In the genomic region with DNA sequence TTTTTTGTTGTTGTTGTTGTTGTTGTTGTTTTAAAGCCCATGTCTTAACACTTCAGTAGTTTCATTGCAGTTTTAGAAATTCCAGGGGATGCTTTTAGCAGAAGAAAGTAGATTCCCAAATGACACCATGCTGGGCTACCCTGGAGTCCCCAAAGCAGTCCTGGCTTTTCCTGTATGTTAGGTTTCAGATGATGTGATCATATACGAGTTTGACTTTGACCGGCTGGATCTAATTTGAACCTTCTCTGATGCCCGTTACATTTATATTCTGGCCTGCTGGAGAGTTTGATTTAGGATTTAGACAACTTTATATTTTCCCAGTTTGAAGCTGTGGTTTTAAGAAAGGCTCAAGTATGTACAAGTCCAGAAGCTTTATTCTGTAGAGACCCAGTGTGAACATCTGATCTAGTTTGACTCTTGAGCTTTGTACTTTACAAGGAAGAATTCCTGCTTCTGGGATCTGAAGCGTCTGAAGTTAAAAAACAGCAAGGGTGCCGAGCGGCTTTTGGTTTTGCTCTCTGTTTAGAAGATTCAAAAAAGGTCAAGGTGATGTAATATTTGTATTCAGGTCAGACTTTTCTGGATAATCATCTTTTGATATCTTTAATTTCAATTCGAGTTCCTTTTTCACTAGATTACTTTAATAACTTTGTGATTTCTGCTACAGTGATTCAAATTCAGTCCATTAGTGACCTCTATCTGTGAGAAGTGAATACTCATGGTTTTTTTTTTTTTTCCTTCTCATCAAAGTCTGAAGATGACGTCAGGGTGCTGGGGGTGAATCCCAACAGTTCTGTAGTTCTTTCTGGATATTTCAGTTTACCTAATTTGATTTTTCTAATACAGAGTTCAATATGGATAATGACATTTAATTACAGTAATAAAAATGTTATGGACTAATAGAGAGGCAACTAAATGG, we compare ENCODE assay signal across 9 cellular contexts. TPM values are rescaled to one million over a fixed set of nuclear protein-coding genes. Genes with fewer than 3 reads are reported as not detected.
A peak's percentile ranks its signal among the peaks of the same experiment; 100 is the strongest.
DNase-seq lines count a peak whose midpoint lies in the region; ATAC-seq and TF ChIP-seq lines count a peak whose summit lies in the region.
"Had no signal": no experiment of that assay in that cellular context is flagged by ENCODE, and none has a peak within 500 bp of the region (broad histone marks: within the 10 kb centered on the region; RNA-seq: fewer than 3 reads in every experiment).

No MANE protein-coding gene starts in this region.

- H3K36me3 Mint-ChIP-seq in GM23338 (ENCODE audit: low read depth) = no peaks in the 10 kb centered on the region

- intact Hi-C loops in PC-9 (cut with micrococcal nuclease; ENCODE audit: unreplicated experiment) = loop anchor here (10.0 kb wide), 1 partner anchor 519 kb away; no protein-coding TSS in a partner anchor

- H3F3A ChIP-seq in GM23338 (replicated peaks; ENCODE audit: low read depth) = no peaks in the 10 kb centered on the region
- H3F3A ChIP-seq in PC-9 (ENCODE audit: insufficient read depth, low read depth) = no peaks in the 10 kb centered on the region

- H4K20me1 ChIP-seq in GM23338 (replicated peaks; ENCODE audit: insufficient read depth) (no peaks in the 10 kb centered on the region), PC-9 (ENCODE audit: insufficient read depth) (no peaks in the 10 kb centered on the region)

- ATAC-seq in GM23338 = no peak

- TF ChIP-seq CTCF in GM23338 (conservative IDR thresholded peaks at IDR 0.05; ENCODE audit: low read depth in 2 of 2) (peak in 1 of 2 experiments; percentile 47; a peak in 2 of 4 replicates), PC-9 (conservative IDR thresholded peaks at IDR 0.05) (peak; percentile 17; the same call in 1 of the 2 replicates), fibroblast of the aortic adventitia (IDR thresholded peaks at IDR 0.05; ENCODE audit: insufficient read depth, low read length) (peak; percentile 35), retinal pigment epithelial cell (conservative IDR thresholded peaks at IDR 0.05; ENCODE audit: low read depth, low read length) (peak; percentile 38), GM13976 (IDR thresholded peaks at IDR 0.05; ENCODE audit: borderline replicate concordance, control extremely low read depth, extremely low read depth, insufficient read depth, missing control alignments) (no peak)

- H3K4me1 Mint-ChIP-seq in GM23338 = peaks cover 57% of the 10 kb centered on the region

- POLR2A ChIA-PET in PC-9 (lab: Charles Lee; ENCODE audit: unreplicated experiment) = no interaction called here

- no peaks in the 10 kb centered on the region for H3K9me2 ChIP-seq in GM23338 (ENCODE audit: insufficient read depth)
- no peaks in the 10 kb centered on the region for H3K9me2 ChIP-seq in PC-9 (ENCODE audit: insufficient read depth)

- peak overlapping the region; percentile 61 for H3K4me2 ChIP-seq in GM23338
- no peak overlapping the region for H3K4me2 ChIP-seq in PC-9

- H3K36me3 ChIP-seq in GM23338 (ENCODE audit: insufficient read depth) (no peaks in the 10 kb centered on the region), PC-9 (ENCODE audit: low read depth) (no peaks in the 10 kb centered on the region)

- H3K27ac Mint-ChIP-seq in GM23338 = no peak overlapping the region

- peaks cover 34% of the 10 kb centered on the region for H3K79me2 ChIP-seq in GM23338 (replicated peaks; ENCODE audit: insufficient read depth)
- H3K79me2 ChIP-seq in PC-9 (ENCODE audit: low read depth) = no peaks in the 10 kb centered on the region

- no peaks in the 10 kb centered on the region; the same call in 2 of the 3 replicates for H3K9me3 Mint-ChIP-seq in GM23338

- CTCF ChIA-PET in PC-9 (lab: Charles Lee) = interaction anchor here (0.6 kb wide), 1 partner anchor 1683 kb away, joined by 3 read pairs; no protein-coding TSS in a partner anchor

- H3K4me3 Mint-ChIP-seq in GM23338 = peak overlapping the region; percentile 52; the same call in 2 of the 3 replicates

- H3K27me3 ChIP-seq in GM23338 (ENCODE audit: insufficient read depth) = peaks cover 45% of the 10 kb centered on the region
- peaks cover 14% of the 10 kb centered on the region for H3K27me3 ChIP-seq in PC-9 (ENCODE audit: insufficient read depth, low read depth)

- no TSS peak for BruUV-seq in PC-9 (replicated peaks; lab: Mats Ljungman, UMichigan)

- H3K27ac ChIP-seq in GM23338 (ENCODE audit: low read depth) (no peak overlapping the region), PC-9 (no peak overlapping the region)
- H3K27ac ChIP-seq: HL-60 had no signal

- in situ Hi-C loops in GM13976 (cut with MboI; ENCODE audit: low sequenced_read_pairs, unreplicated experiment) = no loop called here

- DNase-seq in GM23338 (ENCODE audit: low spot score) (peak; percentile 50), PC-9 (no peak), fibroblast of the aortic adventitia (ENCODE audit: low read depth) (peak; percentile 79), retinal pigment epithelial cell (ENCODE audit: low read depth) (no peak), occipital lobe (lab: John Stamatoyannopoulos, UW) (no peak), GM13976 (ENCODE audit: low spot score) (no peak), anterior cingulate cortex (lab: John Stamatoyannopoulos, UW) (no peak)
- no peak for DNase-seq in stimulated activated CD4-positive, alpha-beta T cell treated with anti-CD3 and anti-CD28 coated beads, Interleukin-2, amount 100 ng/mL, for 48 hours

- peaks cover 44% of the 10 kb centered on the region for H3K27me3 Mint-ChIP-seq in GM23338 (ENCODE audit: insufficient read depth, low read depth, poor library complexity)

- no peaks in the 10 kb centered on the region for H3K9me3 ChIP-seq in PC-9 (ENCODE audit: insufficient read depth, low read depth)

- H3K4me3 ChIP-seq in GM23338 (peak overlapping the region; percentile 27), PC-9 (no peak overlapping the region), fibroblast of the aortic adventitia (ENCODE audit: low read depth, low read length) (peak overlapping the region; percentile 92), retinal pigment epithelial cell (ENCODE audit: low read length) (peak overlapping the region; percentile 99)

- H2AFZ ChIP-seq in GM23338 (no peak overlapping the region), PC-9 (no peak overlapping the region)

- peaks cover 44% of the 10 kb centered on the region for H3K4me1 ChIP-seq in GM23338 (ENCODE audit: insufficient read depth)
- H3K4me1 ChIP-seq in PC-9 (replicated peaks; ENCODE audit: insufficient read depth) = no peaks in the 10 kb centered on the region

TF ChIP-seq in GM23338, 12 proteins besides CTCF, POLR2A, EP300 and RAD21:
- TF ChIP-seq POLR2AphosphoS5 (IDR thresholded peaks at IDR 0.05; ENCODE audit: low read depth) = no peak
- peak; percentile 47; the same call in 1 of the 2 replicates for TF ChIP-seq CREB1 (CRISPR knock-in tag; IDR thresholded peaks at IDR 0.05; ENCODE audit: low read depth)

RNA-seq across cellular contexts. Expression of a gene that starts 6.2 kb away (rescaled TPM):
- 5.4 and 7.4 TPM in 2 replicates for total RNA-seq in GM23338 (2014; rRNA removed; shearing (Covaris generic))
- 3.8 and 4.3 TPM in 2 replicates for polyA plus RNA-seq in GM23338 (2016; fragmentation: Nextera tagmentation; extraction: Ambion mirVana)
- total RNA-seq in PC-9 (2021) (2.1 and 2.2 TPM in 2 replicates), fibroblast of the aortic adventitia (ENCODE audit: low replicate concordance) (48.6 and 72.3 TPM in 2 replicates), occipital lobe (154 TPM)

Comparison
In these comparisons a context has a peak if more than half of its experiments do, and no peak if none do; other contexts are left out.
1. DNase-seq: peak in GM23338 (single experiment) and fibroblast of the aortic adventitia (single experiment); none in PC-9 (0 of 2), retinal pigment epithelial cell (single experiment), occipital lobe (single experiment), GM13976 (single experiment), anterior cingulate cortex (0 of 58) and stimulated activated CD4-positive, alpha-beta T cell treated with anti-CD3 and anti-CD28 coated beads, Interleukin-2, amount 100 ng/mL, for 48 hours (0 of 2).